In the genomic region with DNA sequence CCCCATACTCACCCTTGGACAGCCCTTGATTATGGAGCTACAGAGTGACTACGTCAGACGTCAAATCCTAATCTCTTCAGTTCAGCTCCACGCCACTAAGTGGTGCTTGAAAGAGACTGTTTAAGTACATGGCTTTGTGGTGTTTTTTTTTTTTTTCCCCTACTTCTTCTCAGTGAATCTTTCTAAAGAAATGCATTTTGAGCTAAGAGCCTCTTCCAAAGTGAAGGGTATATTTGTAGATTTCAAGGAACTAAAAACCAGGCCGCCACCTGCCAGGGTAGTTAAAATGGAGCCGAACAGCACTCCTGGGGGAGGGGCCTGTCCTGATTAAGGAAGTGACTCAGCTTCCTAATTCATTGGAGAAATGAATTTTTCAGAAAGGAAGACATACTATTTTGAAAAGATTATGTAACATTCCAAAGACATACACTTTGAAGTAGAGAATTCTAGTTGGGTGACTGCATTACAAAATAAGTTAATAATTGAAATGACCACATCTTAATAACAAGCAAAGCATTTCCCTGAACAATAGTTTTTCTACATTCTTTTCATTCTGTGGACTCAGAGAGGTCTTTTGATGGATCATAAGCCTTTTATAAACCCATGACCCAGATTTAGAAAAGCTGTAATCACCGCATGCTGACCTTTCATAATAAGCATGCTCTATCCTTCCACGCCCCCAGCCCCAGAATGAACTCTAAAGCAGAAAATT, we compare ENCODE assay signal across 11 cellular contexts. TPM values are rescaled to one million over a fixed set of nuclear protein-coding genes. Genes with fewer than 3 reads are reported as not detected.
DNase-seq lines count a peak whose midpoint lies in the region; ATAC-seq and TF ChIP-seq lines count a peak whose summit lies in the region.
"Had no signal": no experiment of that assay in that cellular context is flagged by ENCODE, and none has a peak within 500 bp of the region (broad histone marks: within the 10 kb centered on the region; RNA-seq: fewer than 3 reads in every experiment).

No MANE protein-coding gene starts in this region.

- peak; percentile 54 for DNase-seq in NCI-H2107 treated with DMSO at 0.1 percent for 48 hours (lab: John Stamatoyannopoulos, UW; ENCODE audit: unreplicated experiment)
- DNase-seq in NCI-H2107 (lab: John Stamatoyannopoulos, UW) = no peak
- peak; percentile 9 for DNase-seq in NCI-H510A treated with DMSO at 0.1 percent for 48 hours (lab: John Stamatoyannopoulos, UW)
- peak; percentile 52 for DNase-seq in foreskin melanocyte
- DNase-seq in CD4-positive, alpha-beta T cell = no peak
- DNase-seq: activated CD8-positive, alpha-beta T cell treated with anti-CD3 and anti-CD28 coated beads, Interleukin-2, amount 10 ng/mL, durations not matched to agents 7 days and 5 days; GF-D8; naive thymus-derived CD8-positive, alpha-beta T cell had no signal

- POLR2A ChIA-PET in CD4-positive, alpha-beta T cell (lab: Charles Lee) = no interaction called here

- H3K27me3 ChIP-seq in CD4-positive, alpha-beta T cell (ENCODE audit: control insufficient read depth, insufficient read depth, low read length) = no peaks in the 10 kb centered on the region

- no peak for ATAC-seq in CD4-positive, alpha-beta T cell (ENCODE audit: poor library complexity)
- ATAC-seq in GM19324 (IDR thresholded peaks at IDR 0.05; ENCODE audit: low FRiP score, unreplicated experiment) (no peak), HG03378 (IDR thresholded peaks at IDR 0.05; ENCODE audit: unreplicated experiment) (no peak)
- ATAC-seq: activated CD8-positive, alpha-beta T cell treated with anti-CD3 and anti-CD28 coated beads, Interleukin-2, amount 10 ng/mL, durations not matched to agents 7 days and 5 days; naive thymus-derived CD8-positive, alpha-beta T cell had no signal

- no peaks in the 10 kb centered on the region for H3K4me1 Mint-ChIP-seq in CD4-positive, alpha-beta T cell (ENCODE audit: low read depth)
- H3K4me1 Mint-ChIP-seq: naive thymus-derived CD8-positive, alpha-beta T cell had no signal

- intact Hi-C loops in CD4-positive, alpha-beta T cell (cut with DNase I, micrococcal nuclease) = loop anchor here in 1 of 2 experiments (10.0 kb wide), 1 partner anchor 595 kb away; no protein-coding TSS in a partner anchor

- no peak overlapping the region for H3K4me3 Mint-ChIP-seq in CD4-positive, alpha-beta T cell
- H3K4me3 Mint-ChIP-seq: activated CD8-positive, alpha-beta T cell treated with anti-CD3 and anti-CD28 coated beads, Interleukin-2, amount 10 ng/mL, durations not matched to agents 7 days and 5 days; naive thymus-derived CD8-positive, alpha-beta T cell had no signal

- H3K9me3 Mint-ChIP-seq in CD4-positive, alpha-beta T cell = no peaks in the 10 kb centered on the region
- H3K9me3 Mint-ChIP-seq: naive thymus-derived CD8-positive, alpha-beta T cell had no signal

- peak overlapping the region; percentile 9 for H3K27ac ChIP-seq in temporal lobe (ENCODE audit: low read depth, low read length)
- H3K27ac ChIP-seq in CD4-positive, alpha-beta T cell (ENCODE audit: low read depth, low read length) = no peak overlapping the region

- H3K27me3 Mint-ChIP-seq in CD4-positive, alpha-beta T cell = no peaks in the 10 kb centered on the region

- no peaks in the 10 kb centered on the region for H3K36me3 Mint-ChIP-seq in CD4-positive, alpha-beta T cell (ENCODE audit: low read depth)
- H3K36me3 Mint-ChIP-seq: naive thymus-derived CD8-positive, alpha-beta T cell had no signal

- no peak overlapping the region for H3K27ac Mint-ChIP-seq in CD4-positive, alpha-beta T cell
- H3K27ac Mint-ChIP-seq: activated CD8-positive, alpha-beta T cell treated with anti-CD3 and anti-CD28 coated beads, Interleukin-2, amount 10 ng/mL, durations not matched to agents 7 days and 5 days; naive thymus-derived CD8-positive, alpha-beta T cell had no signal

- TF ChIP-seq CTCF in CD4-positive, alpha-beta T cell (IDR thresholded peaks at IDR 0.05) = no peak

- H3K9me3 ChIP-seq in CD4-positive, alpha-beta T cell (ENCODE audit: control insufficient read depth, low read length) = no peaks in the 10 kb centered on the region

- CTCF ChIA-PET in CD4-positive, alpha-beta T cell (lab: Charles Lee) = no interaction called here

RNA-seq across cellular contexts. Expression of a gene that starts 20.6 kb away (rescaled TPM):
- 93.7 TPM for total RNA-seq in temporal lobe
- total RNA-seq in CD4-positive, alpha-beta T cell = 10 to 100 TPM; 19.4 to 22.9 TPM

RNA-seq across cellular contexts. Expression of a gene that starts 48.1 kb away (rescaled TPM):
- 3.7 TPM for total RNA-seq in temporal lobe
- not detected for total RNA-seq in CD4-positive, alpha-beta T cell
- total RNA-seq: activated CD8-positive, alpha-beta T cell treated with anti-CD3 and anti-CD28 coated beads, Interleukin-2, amount 10 ng/mL, durations not matched to agents 7 days and 5 days; naive thymus-derived CD8-positive, alpha-beta T cell had no signal

Comparison
In these comparisons a context has a peak if more than half of its experiments do, and no peak if none do; other contexts are left out.
1. DNase-seq: peak in NCI-H2107 treated with DMSO at 0.1 percent for 48 hours (single experiment), NCI-H510A treated with DMSO at 0.1 percent for 48 hours (single experiment) and foreskin melanocyte (single experiment); none in NCI-H2107 (single experiment) and CD4-positive, alpha-beta T cell (0 of 10).